8 cellular contexts compared by ENCODE assay signal in the genomic region with DNA sequence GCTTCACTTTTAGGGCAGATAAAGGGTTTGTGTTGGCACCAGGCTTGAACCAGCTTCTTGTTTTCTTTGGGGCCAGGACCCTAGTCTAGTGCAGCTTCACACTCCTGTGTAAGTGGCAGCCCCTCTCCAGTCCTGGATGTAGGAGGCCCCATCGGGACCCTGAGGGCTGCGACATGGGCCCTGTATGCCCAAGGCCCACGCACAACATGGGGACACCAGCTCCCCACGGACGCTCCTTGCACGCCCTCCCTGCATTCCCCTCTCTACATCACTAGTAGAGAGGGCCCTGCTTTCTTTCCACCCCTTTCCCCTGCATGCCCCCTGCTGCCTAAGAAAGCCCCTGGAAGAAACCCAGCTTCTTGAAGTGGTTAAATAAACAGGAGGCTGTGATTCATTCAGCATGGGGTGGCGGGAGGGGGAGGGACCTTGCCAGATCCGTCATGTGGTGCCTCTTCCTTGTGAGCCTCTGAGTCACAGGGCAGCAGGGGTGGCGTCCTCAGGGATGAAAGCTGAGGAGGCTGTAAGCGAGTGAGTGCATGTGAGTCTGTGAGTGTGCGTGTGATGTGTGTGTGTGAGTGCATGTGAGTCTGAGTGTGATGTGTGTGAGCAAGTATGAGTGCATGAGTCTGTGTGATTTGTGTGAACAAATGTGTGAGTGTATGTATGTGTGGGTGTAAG. TPM values are rescaled to one million over a fixed set of nuclear protein-coding genes. Genes with fewer than 3 reads are reported as not detected.
DNase-seq lines count a peak whose midpoint lies in the region; ATAC-seq and TF ChIP-seq lines count a peak whose summit lies in the region.

No MANE protein-coding gene starts in this region.

- TF ChIP-seq CTCF in WTC11 (IDR thresholded peaks at IDR 0.05) (no peak), fibroblast of mammary gland (conservative IDR thresholded peaks at IDR 0.05; ENCODE audit: control insufficient read depth, insufficient read depth, low read depth, low read length) (peak; percentile 36), progenitor cell of endocrine pancreas (IDR thresholded peaks at IDR 0.05; ENCODE audit: unreplicated experiment) (no peak)

- H3K4me3 Mint-ChIP-seq in WTC11 (no peak overlapping the region), progenitor cell of endocrine pancreas (ENCODE audit: low read depth) (no peak overlapping the region)

- H3K9me3 Mint-ChIP-seq in WTC11, result 0 out of 2 replicates have a peak, but pooled peaks cover 3% of the 10 kb centered on the region
- no peaks in the 10 kb centered on the region for H3K9me3 Mint-ChIP-seq in progenitor cell of endocrine pancreas (ENCODE audit: low read depth)

- peak; percentile 64 for ATAC-seq in WTC11
- no peak for ATAC-seq in GM18868 (IDR thresholded peaks at IDR 0.05; ENCODE audit: unreplicated experiment)
- ATAC-seq in HG03439 (IDR thresholded peaks at IDR 0.05; ENCODE audit: unreplicated experiment), result no peak

- peaks cover 8% of the 10 kb centered on the region; the same call in 1 of the 2 replicates for H3K27me3 Mint-ChIP-seq in WTC11 (ENCODE audit: low read depth)
- H3K27me3 Mint-ChIP-seq in progenitor cell of endocrine pancreas, result peaks cover 14% of the 10 kb centered on the region

- peak; percentile 10 for DNase-seq in HEK293T (ENCODE audit: extremely low spot score)
- DNase-seq in WTC11 (ENCODE audit: low spot score), result peak; percentile 16
- DNase-seq in fibroblast of mammary gland (ENCODE audit: low read depth), result peak; percentile 100
- peak; percentile 8 for DNase-seq in pons (ENCODE audit: low spot score)
- no peak for DNase-seq in progenitor cell of endocrine pancreas (ENCODE audit: low spot score, unreplicated experiment)
- DNase-seq in cerebellar nuclear complex (lab: John Stamatoyannopoulos, UW), result no peak

- H3K27ac Mint-ChIP-seq in WTC11, result no peak overlapping the region
- H3K27ac Mint-ChIP-seq in progenitor cell of endocrine pancreas, result no peak overlapping the region

- POLR2A ChIA-PET in HEK293T (lab: Yijun Ruan, JAX) (no interaction called here), WTC11 (lab: Charles Lee) (interaction anchor here (0.6 kb wide), 1 partner anchor 965 kb away, joined by 3 read pairs; no protein-coding TSS in a partner anchor)

- H3K36me3 Mint-ChIP-seq in WTC11 (no peaks in the 10 kb centered on the region), progenitor cell of endocrine pancreas (ENCODE audit: insufficient read depth) (no peaks in the 10 kb centered on the region)

- no peak overlapping the region for H3K4me3 ChIP-seq in fibroblast of mammary gland (ENCODE audit: control insufficient read depth, low read depth, low read length)

- CTCF ChIA-PET in HEK293T (lab: Yijun Ruan, JAX), result no interaction called here
- CTCF ChIA-PET in WTC11 (lab: Charles Lee), result interaction anchor here (0.8 kb wide), 1 partner anchor 282 kb away, joined by 4 read pairs; no protein-coding TSS in a partner anchor

- no peaks in the 10 kb centered on the region for H3K4me1 Mint-ChIP-seq in WTC11
- H3K4me1 Mint-ChIP-seq in progenitor cell of endocrine pancreas (ENCODE audit: low read depth), result no peaks in the 10 kb centered on the region

TF ChIP-seq in HEK293T, 16 proteins besides CTCF, POLR2A, EP300 and RAD21:
- no peak for TF ChIP-seq FOXM1 (IDR thresholded peaks at IDR 0.05; ENCODE audit: borderline replicate concordance)
- no peak for TF ChIP-seq SUZ12 (IDR thresholded peaks at IDR 0.05)
- no peak for TF ChIP-seq ARNT (IDR thresholded peaks at IDR 0.05)
- TF ChIP-seq TARDBP (IDR thresholded peaks at IDR 0.05), result no peak
- no peak for TF ChIP-seq ZNF384 (IDR thresholded peaks at IDR 0.05)
- no peak for TF ChIP-seq HDGF (IDR thresholded peaks at IDR 0.05; ENCODE audit: borderline replicate concordance)
- no peak for TF ChIP-seq SP1 (IDR thresholded peaks at IDR 0.05)
- no peak for TF ChIP-seq L3MBTL2 (conservative IDR thresholded peaks at IDR 0.05)
- no peak for TF ChIP-seq ELF4 (IDR thresholded peaks at IDR 0.05)
- TF ChIP-seq LEF1 (IDR thresholded peaks at IDR 0.05; ENCODE audit: borderline replicate concordance), result no peak

TF ChIP-seq in WTC11, 78 proteins besides CTCF, POLR2A, EP300 and RAD21:
- TF ChIP-seq, protein P1, sequence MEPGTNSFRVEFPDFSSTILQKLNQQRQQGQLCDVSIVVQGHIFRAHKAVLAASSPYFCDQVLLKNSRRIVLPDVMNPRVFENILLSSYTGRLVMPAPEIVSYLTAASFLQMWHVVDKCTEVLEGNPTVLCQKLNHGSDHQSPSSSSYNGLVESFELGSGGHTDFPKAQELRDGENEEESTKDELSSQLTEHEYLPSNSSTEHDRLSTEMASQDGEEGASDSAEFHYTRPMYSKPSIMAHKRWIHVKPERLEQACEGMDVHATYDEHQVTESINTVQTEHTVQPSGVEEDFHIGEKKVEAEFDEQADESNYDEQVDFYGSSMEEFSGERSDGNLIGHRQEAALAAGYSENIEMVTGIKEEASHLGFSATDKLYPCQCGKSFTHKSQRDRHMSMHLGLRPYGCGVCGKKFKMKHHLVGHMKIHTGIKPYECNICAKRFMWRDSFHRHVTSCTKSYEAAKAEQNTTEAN (CRISPR knock-in tag; IDR thresholded peaks at IDR 0.05), result peak; percentile 89; the same call in 1 of the 2 replicates
- TF ChIP-seq, protein P2, sequence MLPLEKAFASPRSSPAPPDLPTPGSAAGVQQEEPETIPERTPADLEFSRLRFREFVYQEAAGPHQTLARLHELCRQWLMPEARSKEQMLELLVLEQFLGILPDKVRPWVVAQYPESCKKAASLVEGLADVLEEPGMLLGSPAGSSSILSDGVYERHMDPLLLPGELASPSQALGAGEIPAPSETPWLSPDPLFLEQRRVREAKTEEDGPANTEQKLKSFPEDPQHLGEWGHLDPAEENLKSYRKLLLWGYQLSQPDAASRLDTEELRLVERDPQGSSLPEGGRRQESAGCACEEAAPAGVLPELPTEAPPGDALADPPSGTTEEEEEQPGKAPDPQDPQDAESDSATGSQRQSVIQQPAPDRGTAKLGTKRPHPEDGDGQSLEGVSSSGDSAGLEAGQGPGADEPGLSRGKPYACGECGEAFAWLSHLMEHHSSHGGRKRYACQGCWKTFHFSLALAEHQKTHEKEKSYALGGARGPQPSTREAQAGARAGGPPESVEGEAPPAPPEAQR (CRISPR knock-in tag; IDR thresholded peaks at IDR 0.05), result no peak
TF ChIP-seq in WTC11: peak in this region for 1.

RNA-seq across cellular contexts. Expression of a gene that starts 42.5 kb away (rescaled TPM):
- total RNA-seq in WTC11 (2021) (51.0 to 65.9 TPM (median 60.1 TPM) in 3 replicates), progenitor cell of endocrine pancreas (46.4 and 48.2 TPM in 2 replicates)

Comparison
In these comparisons a context has a peak if more than half of its experiments do, and no peak if none do; other contexts are left out.
1. DNase-seq: peak in HEK293T (single experiment), WTC11 (single experiment), fibroblast of mammary gland (single experiment) and pons (single experiment); none in progenitor cell of endocrine pancreas (single experiment) and cerebellar nuclear complex (0 of 2).